11 cellular contexts compared by ENCODE assay signal in genomic region chr7:30459591-30460245, GRCh38. TPM values are rescaled to one million over a fixed set of nuclear protein-coding genes. Genes with fewer than 3 reads are reported as not detected.
DNase-seq lines count a peak whose midpoint lies in the region; ATAC-seq lines count a peak whose summit lies in the region.
"Had no signal": no experiment of that assay in that cellular context is flagged by ENCODE, and none has a peak within 500 bp of the region (broad histone marks: within the 10 kb centered on the region; RNA-seq: fewer than 3 reads in every experiment).

No MANE protein-coding gene starts in this region.

- peaks cover 54% of the 10 kb centered on the region for H3K4me1 Mint-ChIP-seq in dendritic cell treated with granulocyte-macrophage colony-stimulating factor and Interleukin-4, amounts not matched to agents 40 ng/mL and 50 ng/mL, for 4 days (ENCODE audit: low read depth)
- H3K4me1 Mint-ChIP-seq in activated T-cell treated with anti-CD3 and anti-CD28 coated beads, Interleukin-2, amount 50 U/mL, for 4 hours (ENCODE audit: low read depth) = peaks cover 9% of the 10 kb centered on the region
- H3K4me1 Mint-ChIP-seq in immature natural killer cell = peaks cover 17 to 26% of the 10 kb centered on the region in 2 donors
- H3K4me1 Mint-ChIP-seq in activated CD4-positive, alpha-beta T cell treated with anti-CD3 and anti-CD28 coated beads, Interleukin-2, amount 10 ng/mL, durations not matched to agents 7 days and 5 days = peaks cover 6% of the 10 kb centered on the region

- H3K36me3 ChIP-seq in muscle layer of colon (ENCODE audit: insufficient read depth, low read length) = peaks cover 20% of the 10 kb centered on the region

- POLR2A ChIA-PET in activated CD4-positive, alpha-beta T cell treated with anti-CD3 and anti-CD28 coated beads, Interleukin-2, amount 10 ng/mL, durations not matched to agents 7 days and 5 days (lab: Charles Lee) = no interaction called here

- intact Hi-C loops in Right ventricle myocardium superior (cut with DNase I) (no loop called here), Right ventricle myocardium inferior (cut with DNase I) (no loop called here)
- intact Hi-C loops in dendritic cell treated with granulocyte-macrophage colony-stimulating factor and Interleukin-4, amounts not matched to agents 40 ng/mL and 50 ng/mL, for 4 days (cut with micrococcal nuclease) = no loop called here

- H3K4me1 ChIP-seq in muscle layer of colon (ENCODE audit: insufficient read depth, low read length) = peaks cover 27% of the 10 kb centered on the region

- peaks cover 81% of the 10 kb centered on the region for H3K36me3 Mint-ChIP-seq in dendritic cell treated with granulocyte-macrophage colony-stimulating factor and Interleukin-4, amounts not matched to agents 40 ng/mL and 50 ng/mL, for 4 days (ENCODE audit: low read depth)
- peaks cover 16% of the 10 kb centered on the region for H3K36me3 Mint-ChIP-seq in activated T-cell treated with anti-CD3 and anti-CD28 coated beads, Interleukin-2, amount 50 U/mL, for 4 hours (ENCODE audit: insufficient read depth)
- peaks cover 5 to 14% (median 6%) of the 10 kb centered on the region in 3 donors for H3K36me3 Mint-ChIP-seq in immature natural killer cell
- peaks cover 15% of the 10 kb centered on the region for H3K36me3 Mint-ChIP-seq in activated CD4-positive, alpha-beta T cell treated with anti-CD3 and anti-CD28 coated beads, Interleukin-2, amount 10 ng/mL, durations not matched to agents 7 days and 5 days (ENCODE audit: low read depth)

- peak overlapping the region; percentile 39 for H3K4me3 Mint-ChIP-seq in dendritic cell treated with granulocyte-macrophage colony-stimulating factor and Interleukin-4, amounts not matched to agents 40 ng/mL and 50 ng/mL, for 4 days
- no peak overlapping the region for H3K4me3 Mint-ChIP-seq in activated T-cell treated with anti-CD3 and anti-CD28 coated beads, Interleukin-2, amount 50 U/mL, for 4 hours
- H3K4me3 Mint-ChIP-seq in immature natural killer cell = no peak overlapping the region
- H3K4me3 Mint-ChIP-seq in activated CD4-positive, alpha-beta T cell treated with anti-CD3 and anti-CD28 coated beads, Interleukin-2, amount 10 ng/mL, durations not matched to agents 7 days and 5 days = no peak overlapping the region
- H3K4me3 Mint-ChIP-seq: activated CD4-positive, alpha-beta memory T cell treated with anti-CD3 and anti-CD28 coated beads, Interleukin-2, amount 10 ng/mL, durations not matched to agents 7 days and 5 days had no signal

- peak overlapping the region; percentile 70 for H3K27ac Mint-ChIP-seq in dendritic cell treated with granulocyte-macrophage colony-stimulating factor and Interleukin-4, amounts not matched to agents 40 ng/mL and 50 ng/mL, for 4 days
- H3K27ac Mint-ChIP-seq in immature natural killer cell = peak overlapping the region in 1 of 6 donors; percentile 22
- no peak overlapping the region for H3K27ac Mint-ChIP-seq in activated CD4-positive, alpha-beta T cell treated with anti-CD3 and anti-CD28 coated beads, Interleukin-2, amount 10 ng/mL, durations not matched to agents 7 days and 5 days
- H3K27ac Mint-ChIP-seq: activated CD4-positive, alpha-beta memory T cell treated with anti-CD3 and anti-CD28 coated beads, Interleukin-2, amount 10 ng/mL, durations not matched to agents 7 days and 5 days had no signal

- H3K9ac ChIP-seq in muscle layer of colon (ENCODE audit: low read length) = peak overlapping the region; percentile 7

- DNase-seq in Right ventricle myocardium superior (peak; percentile 72), Right ventricle myocardium inferior (ENCODE audit: missing footprints) (no peak), NCI-H748 treated with DMSO at 0.1 percent for 48 hours (lab: John Stamatoyannopoulos, UW) (no peak), immature natural killer cell (no peak)
- DNase-seq in activated T-cell treated with anti-CD3 and anti-CD28 coated beads, Interleukin-2, amount 50 U/mL, for 4 hours = no peak
- DNase-seq in activated CD4-positive, alpha-beta T cell treated with anti-CD3 and anti-CD28 coated beads, Interleukin-2, amount 10 ng/mL, durations not matched to agents 7 days and 5 days = no peak
- DNase-seq: activated CD4-positive, alpha-beta memory T cell treated with anti-CD3 and anti-CD28 coated beads, Interleukin-2, amount 10 ng/mL, durations not matched to agents 7 days and 5 days; NCI-H1105 had no signal

- CTCF ChIA-PET in activated CD4-positive, alpha-beta T cell treated with anti-CD3 and anti-CD28 coated beads, Interleukin-2, amount 10 ng/mL, durations not matched to agents 7 days and 5 days (lab: Charles Lee) = no interaction called here

- no peaks in the 10 kb centered on the region for H3K9me3 ChIP-seq in muscle layer of colon (ENCODE audit: low read length)

- no peaks in the 10 kb centered on the region for H3K27me3 ChIP-seq in muscle layer of colon (ENCODE audit: control insufficient read depth in 1 of 2, insufficient read depth in 2 of 2, low read length in 2 of 2)

- peak overlapping the region; percentile 46 for H3K27ac ChIP-seq in muscle layer of colon (ENCODE audit: low read depth, low read length)
- H3K27ac ChIP-seq: C4-2B had no signal

- H3K4me3 ChIP-seq in muscle layer of colon (ENCODE audit: low read depth in 1 of 2, low read length in 2 of 2) = peak overlapping the region; percentile 12 to 46

- H3K9me3 Mint-ChIP-seq in dendritic cell treated with granulocyte-macrophage colony-stimulating factor and Interleukin-4, amounts not matched to agents 40 ng/mL and 50 ng/mL, for 4 days = no peaks in the 10 kb centered on the region
- H3K9me3 Mint-ChIP-seq in activated T-cell treated with anti-CD3 and anti-CD28 coated beads, Interleukin-2, amount 50 U/mL, for 4 hours = no peaks in the 10 kb centered on the region
- peaks cover 0 to 2% (median 0%) of the 10 kb centered on the region in 6 donors for H3K9me3 Mint-ChIP-seq in immature natural killer cell
- no peaks in the 10 kb centered on the region for H3K9me3 Mint-ChIP-seq in activated CD4-positive, alpha-beta T cell treated with anti-CD3 and anti-CD28 coated beads, Interleukin-2, amount 10 ng/mL, durations not matched to agents 7 days and 5 days
- H3K9me3 Mint-ChIP-seq: activated CD4-positive, alpha-beta memory T cell treated with anti-CD3 and anti-CD28 coated beads, Interleukin-2, amount 10 ng/mL, durations not matched to agents 7 days and 5 days had no signal

- H3K27me3 Mint-ChIP-seq in dendritic cell treated with granulocyte-macrophage colony-stimulating factor and Interleukin-4, amounts not matched to agents 40 ng/mL and 50 ng/mL, for 4 days = no peaks in the 10 kb centered on the region
- H3K27me3 Mint-ChIP-seq in activated T-cell treated with anti-CD3 and anti-CD28 coated beads, Interleukin-2, amount 50 U/mL, for 4 hours (ENCODE audit: low read depth) = no peaks in the 10 kb centered on the region
- peaks cover 0 to 2% (median 0%) of the 10 kb centered on the region in 3 donors for H3K27me3 Mint-ChIP-seq in immature natural killer cell (ENCODE audit: low read depth in 3 of 3)
- H3K27me3 Mint-ChIP-seq in activated CD4-positive, alpha-beta T cell treated with anti-CD3 and anti-CD28 coated beads, Interleukin-2, amount 10 ng/mL, durations not matched to agents 7 days and 5 days = no peaks in the 10 kb centered on the region
- H3K27me3 Mint-ChIP-seq: activated CD4-positive, alpha-beta memory T cell treated with anti-CD3 and anti-CD28 coated beads, Interleukin-2, amount 10 ng/mL, durations not matched to agents 7 days and 5 days had no signal

- ATAC-seq in Right ventricle myocardium superior (ENCODE audit: poor library complexity) (peak; percentile 44), Right ventricle myocardium inferior (no peak)
- ATAC-seq in activated T-cell treated with anti-CD3 and anti-CD28 coated beads, Interleukin-2, amount 50 U/mL, for 4 hours = no peak

RNA-seq across cellular contexts. Expression of gene NOD1, which starts 18.9 kb away (rescaled TPM):
- total RNA-seq in Right ventricle myocardium superior (7.6 TPM), Right ventricle myocardium inferior (8.4 TPM)
- 1 to 10 TPM; 4.1 to 5.4 (median 4.6) TPM for total RNA-seq in activated T-cell treated with anti-CD3 and anti-CD28 coated beads, Interleukin-2, amount 50 U/mL, for 4 hours
- polyA plus RNA-seq in immature natural killer cell = 1 to 10 TPM; 5.7 to 9.9 (median 7.4) TPM
- 10 to 100 TPM; 17.0 to 21.1 TPM for total RNA-seq in activated CD4-positive, alpha-beta T cell treated with anti-CD3 and anti-CD28 coated beads, Interleukin-2, amount 10 ng/mL, durations not matched to agents 7 days and 5 days

RNA-seq across cellular contexts. Expression of gene GGCT, which starts 44.9 kb away (rescaled TPM):
- total RNA-seq in Right ventricle myocardium superior (17.4 TPM), Right ventricle myocardium inferior (18.9 TPM)
- 10 to 100 TPM; 66.0 to 75.5 (median 67.5) TPM for total RNA-seq in activated T-cell treated with anti-CD3 and anti-CD28 coated beads, Interleukin-2, amount 50 U/mL, for 4 hours
- 10 to 100 TPM; 20.3 to 27.2 (median 25.3) TPM for polyA plus RNA-seq in immature natural killer cell
- 10 to 100 TPM; 39.9 to 42.6 TPM for total RNA-seq in activated CD4-positive, alpha-beta T cell treated with anti-CD3 and anti-CD28 coated beads, Interleukin-2, amount 10 ng/mL, durations not matched to agents 7 days and 5 days
